In the genomic region with DNA sequence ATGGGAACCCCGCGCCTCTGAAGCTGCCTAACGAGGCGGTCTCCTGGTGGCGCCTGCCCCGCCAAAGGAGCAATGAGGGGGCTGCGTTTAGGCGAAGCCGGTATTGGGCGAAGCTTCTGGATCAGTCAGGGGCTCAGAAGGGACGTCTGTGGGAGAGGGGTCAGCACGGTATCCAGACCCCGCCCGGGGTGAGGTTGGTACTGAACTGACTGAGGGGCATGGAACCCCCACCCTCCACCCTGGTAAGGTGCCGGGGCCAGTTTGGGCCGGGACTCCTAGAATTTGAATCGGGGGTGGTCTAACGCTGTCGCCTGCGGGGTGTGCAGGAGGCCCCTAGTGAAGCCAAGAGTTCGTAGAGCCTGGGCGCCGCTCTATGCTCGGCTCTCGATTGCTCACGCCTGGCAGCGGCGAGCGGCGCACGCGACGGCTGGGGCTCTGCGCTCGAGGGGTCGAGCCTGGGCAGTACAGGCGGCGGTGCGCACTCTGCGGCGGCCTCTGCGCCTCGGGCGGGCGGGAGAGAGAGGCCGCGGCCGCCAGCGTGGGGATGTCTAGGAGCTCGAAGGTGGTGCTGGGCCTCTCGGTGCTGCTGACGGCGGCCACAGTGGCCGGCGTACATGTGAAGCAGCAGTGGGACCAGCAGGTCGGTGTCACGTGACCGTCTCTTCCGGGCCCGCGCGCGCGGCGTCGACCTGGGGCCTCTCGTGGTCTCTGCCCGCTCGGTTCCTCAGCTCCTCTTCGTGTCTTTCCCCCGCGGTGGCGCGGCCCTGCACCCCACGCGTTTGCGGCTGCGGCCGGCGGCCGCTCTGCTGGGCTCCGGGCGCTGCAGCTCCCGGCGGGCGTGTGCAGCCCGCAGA, we compare ENCODE assay signal across 8 cellular contexts. TPM values are rescaled to one million over a fixed set of nuclear protein-coding genes. Genes with fewer than 3 reads are reported as not detected.
A peak's percentile ranks its signal among the peaks of the same experiment; 100 is the strongest.
DNase-seq lines count a peak whose midpoint lies in the region; ATAC-seq, FAIRE-seq and TF ChIP-seq lines count a peak whose summit lies in the region.

KAT14 (plus strand) TSS at position 452 of the 854 bp plus-strand sequence. CDS start 4,798 bp downstream, outside the sequence.
A gene with protein sequence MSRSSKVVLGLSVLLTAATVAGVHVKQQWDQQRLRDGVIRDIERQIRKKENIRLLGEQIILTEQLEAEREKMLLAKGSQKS (plus strand): TSS at position 452 of the 854 bp plus-strand sequence. CDS start 93 bp downstream, at position 545.

- peak within 1 kb of the TSS; percentile 82 to 95 (median 91) for H3K27ac ChIP-seq in BLaER1 treated with 17β-estradiol and CSF1 and Interleukin-3, amounts not matched to agents 10 nM and 100 nM
- H3K27ac ChIP-seq in left lung = peak within 1 kb of the TSS; percentile 91 to 93

- no peaks in the 10 kb centered on the region for H3K27me3 ChIP-seq in BLaER1 treated with 17β-estradiol and CSF1 and Interleukin-3, amounts not matched to agents 10 nM and 100 nM
- no peaks in the 10 kb centered on the region for H3K27me3 ChIP-seq in left lung

- H3K4me2 ChIP-seq in BLaER1 treated with 17β-estradiol and CSF1 and Interleukin-3, amounts not matched to agents 10 nM and 100 nM = peak within 1 kb of the TSS; percentile 88 to 97 (median 91)

- H3K36me3 ChIP-seq in BLaER1 treated with 17β-estradiol and CSF1 and Interleukin-3, amounts not matched to agents 10 nM and 100 nM = peaks cover 8 to 24% (median 14%) of the 10 kb centered on the region in 11 experiments
- peaks cover 0 to 9% of the 10 kb centered on the region in 2 donors for H3K36me3 ChIP-seq in left lung

- DNase-seq in GM19239 (ENCODE audit: insufficient read length, low spot score) = peak; percentile 56
- peak; percentile 92 for DNase-seq in NCI-H526 treated with DMSO at 0.1 percent for 48 hours (lab: John Stamatoyannopoulos, UW)
- peak; percentile 91 for DNase-seq in activated CD4-positive, alpha-beta T cell treated with anti-CD3 and anti-CD28 coated beads, Interleukin-2, amount 50 U/mL, for 1 hour
- DNase-seq in dedifferentiated amniotic fluid mesenchymal stem cell (ENCODE audit: extremely low spot score) = peak; percentile 86
- peak; percentile 91 to 97 for DNase-seq in left lung
- peak; percentile 83 for DNase-seq in stimulated activated CD4-positive, alpha-beta T cell treated with anti-CD3 and anti-CD28 coated beads, Interleukin-2, amount 100 ng/mL, for 4 hours (ENCODE audit: low read depth)

- TF ChIP-seq CTCF in left lung (IDR thresholded peaks at IDR 0.05) = no peak

- peaks cover 21 to 30% (median 24%) of the 10 kb centered on the region in 10 experiments for H3K4me1 ChIP-seq in BLaER1 treated with 17β-estradiol and CSF1 and Interleukin-3, amounts not matched to agents 10 nM and 100 nM
- peaks cover 9 to 25% of the 10 kb centered on the region in 2 donors for H3K4me1 ChIP-seq in left lung

- ATAC-seq in HG03442 (IDR thresholded peaks at IDR 0.05; ENCODE audit: unreplicated experiment) (peak; percentile 85), left lung (peak; percentile 99)

- H4K20me1 ChIP-seq in BLaER1 treated with 17β-estradiol and CSF1 and Interleukin-3, amounts not matched to agents 10 nM and 100 nM = peaks cover 0 to 36% (median 4%) of the 10 kb centered on the region in 11 experiments; a peak in 6 of 22 replicates

- peak within 1 kb of the TSS; percentile 87 to 97 (median 91) for H3K9ac ChIP-seq in BLaER1 treated with 17β-estradiol and CSF1 and Interleukin-3, amounts not matched to agents 10 nM and 100 nM

- intact Hi-C loops in left lung (cut with DNase I) = no loop called here

- FAIRE-seq in GM19239 (lab: Jason Lieb, UNC) = peak; percentile 77

- peak within 1 kb of the TSS; percentile 81 to 98 (median 90) for H3K4me3 ChIP-seq in BLaER1 treated with 17β-estradiol and CSF1 and Interleukin-3, amounts not matched to agents 10 nM and 100 nM
- H3K4me3 ChIP-seq in left lung = peak within 1 kb of the TSS; percentile 89 to 96

- no peaks in the 10 kb centered on the region for H3K9me3 ChIP-seq in BLaER1 treated with 17β-estradiol and CSF1 and Interleukin-3, amounts not matched to agents 10 nM and 100 nM (replicated peaks in 1 of 11)
- H3K9me3 ChIP-seq in left lung = no peaks in the 10 kb centered on the region

RNA-seq across cellular contexts. Expression of gene KAT14, which starts in this region (rescaled TPM):
- total RNA-seq in left lung = 10 to 100 TPM in 1 of 2 donors, 1 to 10 TPM in 1; 8.0 to 11.4 TPM

RNA-seq across cellular contexts. Expression of the second gene that starts in this region (rescaled TPM):
- total RNA-seq in left lung = 10 to 100 TPM; 14.1 to 14.6 TPM

Comparison
In these comparisons a context has a peak if more than half of its experiments do, and no peak if none do; other contexts are left out.
1. Peak in every context shown above with its lines: DNase-seq, ATAC-seq, H3K4me3 ChIP-seq and H3K27ac ChIP-seq.